1 cellular context compared by ENCODE assay signal in the genomic region with DNA sequence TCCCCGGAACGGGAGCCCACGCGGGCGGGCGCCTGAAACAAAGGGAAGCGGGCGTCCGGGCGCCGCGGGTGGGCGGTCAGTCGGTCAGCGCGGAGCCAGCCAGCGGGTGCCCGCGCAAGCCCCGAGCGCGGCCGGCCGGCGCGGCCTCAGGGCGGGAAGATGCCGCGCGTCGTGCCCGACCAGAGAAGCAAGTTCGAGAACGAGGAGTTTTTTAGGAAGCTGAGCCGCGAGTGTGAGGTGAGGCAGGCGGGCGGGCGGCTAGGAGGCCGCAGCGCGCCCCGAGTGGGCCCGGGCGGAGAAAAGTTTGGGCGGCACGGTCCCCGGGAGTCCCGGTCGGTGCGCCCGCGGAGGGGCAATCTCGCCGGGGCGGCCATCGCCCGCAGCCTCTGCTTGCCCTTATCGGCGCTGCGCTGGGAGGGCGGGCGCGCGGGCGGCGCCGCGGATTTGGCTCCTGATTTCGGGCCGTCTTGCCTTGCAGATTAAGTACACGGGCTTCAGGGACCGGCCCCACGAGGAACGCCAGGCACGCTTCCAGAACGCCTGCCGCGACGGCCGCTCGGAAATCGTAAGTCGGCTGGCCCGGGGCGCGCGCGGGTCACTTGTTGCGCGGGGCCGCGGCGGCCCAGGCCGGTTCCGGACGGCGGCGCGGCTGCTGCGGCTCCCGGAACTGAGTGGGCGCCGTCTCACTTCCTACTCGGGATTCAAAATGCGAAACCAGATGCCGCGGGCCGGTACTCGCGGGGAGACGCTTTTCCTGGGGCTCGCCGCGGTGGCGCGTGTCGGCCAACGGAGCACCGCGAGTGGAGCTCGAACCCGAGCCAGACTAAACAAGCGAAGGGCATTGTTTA.
TF ChIP-seq lines count a peak whose summit lies in the region.

No MANE protein-coding gene starts in this region.

TF ChIP-seq in HepG2, 621 proteins besides CTCF, POLR2A, EP300 and RAD21 (continued from another document and continues in another):
- TF ChIP-seq ZFP91 (CRISPR knock-in tag; IDR thresholded peaks at IDR 0.05; ENCODE audit: borderline replicate concordance) = peak; percentile 34; the same call in 1 of the 2 replicates
- TF ChIP-seq ZFP36L1 (CRISPR knock-in tag; IDR thresholded peaks at IDR 0.05) = no peak
- no peak for TF ChIP-seq ZNF3 (CRISPR knock-in tag; IDR thresholded peaks at IDR 0.05)
- TF ChIP-seq SATB2 (CRISPR knock-in tag; IDR thresholded peaks at IDR 0.05) = 0 out of 2 replicates have a peak, but pooled peaks have one; percentile 36
- TF ChIP-seq NCOA1 (CRISPR knock-in tag; IDR thresholded peaks at IDR 0.05) = peak; percentile 72; the same call in 1 of the 2 replicates
- no peak for TF ChIP-seq ZNF740 (CRISPR knock-in tag; IDR thresholded peaks at IDR 0.05)
- peak; percentile 64 for TF ChIP-seq ZNF563 (CRISPR knock-in tag; IDR thresholded peaks at IDR 0.05)
- TF ChIP-seq TAF1 (CRISPR knock-in tag; IDR thresholded peaks at IDR 0.05) = peak; percentile 37
- TF ChIP-seq EZH2 (conservative IDR thresholded peaks at IDR 0.05; ENCODE audit: low read depth, low read length) = no peak
- TF ChIP-seq ZNF776 (CRISPR knock-in tag; IDR thresholded peaks at IDR 0.05) = peak; percentile 54; the same call in 1 of the 2 replicates
- TF ChIP-seq, protein P1, sequence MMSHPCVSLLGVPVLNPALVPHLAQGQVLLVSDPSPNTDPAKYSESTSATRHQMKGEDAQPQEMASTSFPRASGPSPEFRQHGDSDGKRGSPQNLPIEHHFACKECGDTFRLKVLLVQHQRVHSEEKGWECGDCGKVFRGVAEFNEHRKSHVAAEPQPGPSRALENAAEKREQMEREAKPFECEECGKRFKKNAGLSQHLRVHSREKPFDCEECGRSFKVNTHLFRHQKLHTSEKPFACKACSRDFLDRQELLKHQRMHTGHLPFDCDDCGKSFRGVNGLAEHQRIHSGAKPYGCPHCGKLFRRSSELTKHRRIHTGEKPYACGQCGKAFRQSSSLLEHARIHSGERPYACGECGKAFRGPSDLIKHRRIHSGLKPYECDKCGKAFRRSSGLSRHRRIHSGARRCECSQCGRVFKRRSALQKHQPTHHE (CRISPR knock-in tag; IDR thresholded peaks at IDR 0.05; ENCODE audit: borderline replicate concordance) = peak; percentile 53; the same call in 1 of the 2 replicates
- peak; percentile 62; the same call in 1 of the 2 replicates for TF ChIP-seq ZNF225 (CRISPR knock-in tag; IDR thresholded peaks at IDR 0.05)
- peak; percentile 64 for TF ChIP-seq CCDC6 (CRISPR knock-in tag; IDR thresholded peaks at IDR 0.05)
- peak; percentile 76 for TF ChIP-seq RBFOX2 (IDR thresholded peaks at IDR 0.05; ENCODE audit: low read depth, low read length)
- TF ChIP-seq MTERF4 (CRISPR knock-in tag; IDR thresholded peaks at IDR 0.05) = 0 out of 2 replicates have a peak, but pooled peaks have one; percentile 82
- TF ChIP-seq YEATS4 (CRISPR knock-in tag; IDR thresholded peaks at IDR 0.05; ENCODE audit: borderline replicate concordance) = peak; percentile 82
- no peak for TF ChIP-seq MED8 (CRISPR knock-in tag; IDR thresholded peaks at IDR 0.05; ENCODE audit: insufficient replicate concordance)
- no peak for TF ChIP-seq RBM22 (optimal IDR thresholded peaks at IDR 0.05; ENCODE audit: low read length)
- TF ChIP-seq MED13 (CRISPR knock-in tag; IDR thresholded peaks at IDR 0.05) = 0 out of 2 replicates have a peak, but pooled peaks have one; percentile 61
- peak; percentile 86 for TF ChIP-seq AGO2 (optimal IDR thresholded peaks at IDR 0.05; ENCODE audit: low read depth, low read length)
- no peak for TF ChIP-seq ARNT2 (CRISPR knock-in tag; IDR thresholded peaks at IDR 0.05; ENCODE audit: low read depth)
- no peak for TF ChIP-seq ATRX (CRISPR knock-in tag; IDR thresholded peaks at IDR 0.05; ENCODE audit: borderline replicate concordance)
- no peak for TF ChIP-seq RFX3 (CRISPR knock-in tag; IDR thresholded peaks at IDR 0.05)
- peak; percentile 25; the same call in 1 of the 2 replicates for TF ChIP-seq ZNF235 (CRISPR knock-in tag; IDR thresholded peaks at IDR 0.05; ENCODE audit: borderline replicate concordance)
- TF ChIP-seq ZNF589 (CRISPR knock-in tag; conservative IDR thresholded peaks at IDR 0.05) = no peak
- TF ChIP-seq RORA (CRISPR knock-in tag; IDR thresholded peaks at IDR 0.05) = no peak
- TF ChIP-seq ZNF574 (CRISPR knock-in tag; IDR thresholded peaks at IDR 0.05) = peak; percentile 51
- TF ChIP-seq GZF1 (CRISPR knock-in tag; IDR thresholded peaks at IDR 0.05) = no peak
- TF ChIP-seq IRF2 (CRISPR knock-in tag; IDR thresholded peaks at IDR 0.05) = 0 out of 2 replicates have a peak, but pooled peaks have one; percentile 19
- no peak for TF ChIP-seq HIVEP1 (CRISPR knock-in tag; IDR thresholded peaks at IDR 0.05)
- peak; percentile 22; the same call in 1 of the 2 replicates for TF ChIP-seq ZNF609 (CRISPR knock-in tag; IDR thresholded peaks at IDR 0.05; ENCODE audit: borderline replicate concordance)
- TF ChIP-seq, protein P2, sequence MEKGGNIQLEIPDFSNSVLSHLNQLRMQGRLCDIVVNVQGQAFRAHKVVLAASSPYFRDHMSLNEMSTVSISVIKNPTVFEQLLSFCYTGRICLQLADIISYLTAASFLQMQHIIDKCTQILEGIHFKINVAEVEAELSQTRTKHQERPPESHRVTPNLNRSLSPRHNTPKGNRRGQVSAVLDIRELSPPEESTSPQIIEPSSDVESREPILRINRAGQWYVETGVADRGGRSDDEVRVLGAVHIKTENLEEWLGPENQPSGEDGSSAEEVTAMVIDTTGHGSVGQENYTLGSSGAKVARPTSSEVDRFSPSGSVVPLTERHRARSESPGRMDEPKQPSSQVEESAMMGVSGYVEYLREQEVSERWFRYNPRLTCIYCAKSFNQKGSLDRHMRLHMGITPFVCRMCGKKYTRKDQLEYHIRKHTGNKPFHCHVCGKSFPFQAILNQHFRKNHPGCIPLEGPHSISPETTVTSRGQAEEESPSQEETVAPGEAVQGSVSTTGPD (CRISPR knock-in tag; IDR thresholded peaks at IDR 0.05) = no peak
- no peak; the same call in 1 of the 2 replicates for TF ChIP-seq TMF1 (CRISPR knock-in tag; IDR thresholded peaks at IDR 0.05; ENCODE audit: low read depth)
- no peak for TF ChIP-seq ZNF670 (CRISPR knock-in tag; IDR thresholded peaks at IDR 0.05; ENCODE audit: borderline replicate concordance)
- TF ChIP-seq ISL2 (CRISPR knock-in tag; IDR thresholded peaks at IDR 0.05) = no peak
- TF ChIP-seq MLX (CRISPR knock-in tag; IDR thresholded peaks at IDR 0.05) = no peak
- TF ChIP-seq ZSCAN31 (CRISPR knock-in tag; IDR thresholded peaks at IDR 0.05; ENCODE audit: low read depth) = no peak; the same call in 1 of the 2 replicates
- peak; percentile 17; the same call in 1 of the 2 replicates for TF ChIP-seq ZFP90 (CRISPR knock-in tag; IDR thresholded peaks at IDR 0.05; ENCODE audit: borderline replicate concordance)
- TF ChIP-seq, protein P3, sequence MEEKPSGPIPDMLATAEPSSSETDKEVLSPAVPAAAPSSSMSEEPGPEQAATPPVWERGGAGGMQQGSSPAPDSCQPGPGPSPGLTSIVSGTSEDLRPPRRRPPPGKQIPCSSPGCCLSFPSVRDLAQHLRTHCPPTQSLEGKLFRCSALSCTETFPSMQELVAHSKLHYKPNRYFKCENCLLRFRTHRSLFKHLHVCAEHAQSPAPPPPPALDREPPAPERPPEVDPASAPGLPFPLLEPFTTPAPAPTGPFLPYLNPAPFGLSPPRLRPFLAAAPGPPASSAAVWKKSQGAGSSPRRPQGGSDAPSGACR (CRISPR knock-in tag; IDR thresholded peaks at IDR 0.05) = peak; percentile 17; the same call in 1 of the 2 replicates
- no peak for TF ChIP-seq ZNF296 (CRISPR knock-in tag; conservative IDR thresholded peaks at IDR 0.05)
- TF ChIP-seq MAFG (CRISPR knock-in tag; IDR thresholded peaks at IDR 0.05) = no peak
- peak; percentile 26; the same call in 1 of the 2 replicates for TF ChIP-seq HDAC1 (CRISPR knock-in tag; IDR thresholded peaks at IDR 0.05)
- TF ChIP-seq KLF11 (CRISPR knock-in tag; IDR thresholded peaks at IDR 0.05) = no peak
- TF ChIP-seq ZNF709 (CRISPR knock-in tag; IDR thresholded peaks at IDR 0.05) = 0 out of 2 replicates have a peak, but pooled peaks have one; percentile 58
- TF ChIP-seq MTF2 (CRISPR knock-in tag; IDR thresholded peaks at IDR 0.05; ENCODE audit: borderline replicate concordance) = peak; percentile 60; the same call in 1 of the 2 replicates
